27 cellular contexts compared by ENCODE assay signal in genomic region chr2:44015239-44015638, GRCh38.
"Had no signal": no experiment of that assay in that cellular context is flagged by ENCODE, and none has a peak within 500 bp of the region (broad histone marks: within the 10 kb centered on the region; RNA-seq: fewer than 3 reads in every experiment).

No MANE protein-coding gene starts in this region.

- FAIRE-seq: endometrium, islet of Langerhans, keratinocyte had no signal

- H3K9me3 ChIP-seq: colonic mucosa, esophagus squamous epithelium, gastrocnemius medialis, heart right ventricle, left lung, lower lobe of right lung, mucosa of descending colon had no signal

- DNase-seq: colonic mucosa; cortex of kidney; effector CD8-positive, alpha-beta T cell; effector memory CD8-positive, alpha-beta T cell; endodermal cell; erythroblast; esophagus squamous epithelium; foreskin fibroblast; foreskin melanocyte; gastrocnemius medialis; glutamatergic neuron; head of caudate nucleus; heart right ventricle; hippocampal formation; left cardiac atrium; left lung; left ventricle myocardium superior; lower lobe of right lung; mesenchymal stem cell; mucosa of descending colon had no signal

- H3K4me3 ChIP-seq: colonic mucosa, esophagus squamous epithelium, gastrocnemius medialis, heart right ventricle, left lung, lower lobe of right lung, mucosa of descending colon had no signal

- H3K4me3 Mint-ChIP-seq: dendritic cell treated with granulocyte-macrophage colony-stimulating factor and Interleukin-4, amounts not matched to agents 40 ng/mL and 50 ng/mL, for 4 days; effector memory CD8-positive, alpha-beta T cell; endodermal cell; mesothelial cell of epicardium had no signal

- H3K9me3 Mint-ChIP-seq: dendritic cell treated with granulocyte-macrophage colony-stimulating factor and Interleukin-4, amounts not matched to agents 40 ng/mL and 50 ng/mL, for 4 days; endodermal cell; mesothelial cell of epicardium had no signal

- H3K27ac Mint-ChIP-seq: dendritic cell treated with granulocyte-macrophage colony-stimulating factor and Interleukin-4, amounts not matched to agents 40 ng/mL and 50 ng/mL, for 4 days; effector memory CD8-positive, alpha-beta T cell; endodermal cell; mesothelial cell of epicardium had no signal

- H3K36me3 Mint-ChIP-seq: mesothelial cell of epicardium had no signal

- H3K4me1 ChIP-seq: colonic mucosa, esophagus squamous epithelium, gastrocnemius medialis, heart right ventricle, left lung, lower lobe of right lung had no signal

- H3K36me3 ChIP-seq: colonic mucosa, esophagus squamous epithelium, gastrocnemius medialis, heart right ventricle, left lung, lower lobe of right lung had no signal

- H3K27ac ChIP-seq: colonic mucosa, epithelial cell of prostate, esophagus squamous epithelium, gastrocnemius medialis, heart right ventricle, left lung, lower lobe of right lung had no signal

- H3K4me1 Mint-ChIP-seq: endodermal cell, mesothelial cell of epicardium had no signal

- ATAC-seq: effector memory CD8-positive, alpha-beta T cell; esophagus mucosa; gastrocnemius medialis; heart right ventricle; left cardiac atrium; left lung; left ventricle myocardium superior; lower lobe of right lung; mucosa of descending colon had no signal

- H3K27me3 ChIP-seq: colonic mucosa had no signal
